Comparison of ENCODE assay signal across 25 cellular contexts in genomic region chr12:1080520-1081223, GRCh38.
A peak's percentile ranks its signal among the peaks of the same experiment; 100 is the strongest.
DNase-seq lines count a peak whose midpoint lies in the region; ATAC-seq, FAIRE-seq and TF ChIP-seq lines count a peak whose summit lies in the region.
"Had no signal": no experiment of that assay in that cellular context is flagged by ENCODE, and none has a peak within 500 bp of the region (broad histone marks: within the 10 kb centered on the region; RNA-seq: fewer than 3 reads in every experiment).

No MANE protein-coding gene starts in this region.

- TF ChIP-seq POLR2A in GM12892 (IDR thresholded peaks at IDR 0.05; ENCODE audit: low read depth, low read length): no peak

- FAIRE-seq in GM12892 (lab: Jason Lieb, UNC): peak; percentile 86
- FAIRE-seq: astrocyte, G401.6, RCC 7860 had no signal

- DNase-seq in CD1c-positive myeloid dendritic cell (ENCODE audit: extremely low spot score) (peak; percentile 66), GM12892 (ENCODE audit: insufficient read length) (no peak), RPMI8226 (peak; percentile 14), EL (no peak), NCI-H2107 treated with DMSO at 0.1 percent for 48 hours (lab: John Stamatoyannopoulos, UW; ENCODE audit: unreplicated experiment) (no peak), islet precursor cell (no peak)
- DNase-seq in activated CD8-positive, alpha-beta memory T cell treated with anti-CD3 and anti-CD28 coated beads, Interleukin-2, amount 50 U/mL, for 4 hours: no peak
- DNase-seq: activated CD4-positive, alpha-beta memory T cell treated with anti-CD3 and anti-CD28 coated beads, Interleukin-2, amount 10 ng/mL, durations not matched to agents 7 days and 5 days; activated naive CD8-positive, alpha-beta T cell treated with anti-CD3 and anti-CD28 coated beads for 36 hours; effector memory CD8-positive, alpha-beta T cell; foreskin fibroblast; heart right ventricle; left cardiac atrium; NCI-H1694 treated with DMSO at 0.1 percent for 48 hours; NCI-H2171 treated with DMSO at 0.1 percent for 48 hours; NCI-H526; nephron progenitor cell; stimulated activated CD4-positive, alpha-beta T cell treated with anti-CD3 and anti-CD28 coated beads, Interleukin-2, amount 100 ng/mL, for 24 hours; substantia nigra; T1000; upper lobe of right lung had no signal

- peak; percentile 64 for ATAC-seq in HG03175 (IDR thresholded peaks at IDR 0.05; ENCODE audit: unreplicated experiment)
- ATAC-seq: effector memory CD8-positive, alpha-beta T cell; heart right ventricle; left cardiac atrium; upper lobe of right lung had no signal

Comparison
In these comparisons a context has a peak if more than half of its experiments do, and no peak if none do; other contexts are left out.
1. DNase-seq: peak in CD1c-positive myeloid dendritic cell (single experiment) and RPMI8226 (single experiment); none in GM12892 (single experiment), EL (single experiment), activated CD8-positive, alpha-beta memory T cell treated with anti-CD3 and anti-CD28 coated beads, Interleukin-2, amount 50 U/mL, for 4 hours (single experiment), NCI-H2107 treated with DMSO at 0.1 percent for 48 hours (single experiment) and islet precursor cell (single experiment).